Comparison of ENCODE assay signal across 26 cellular contexts in genomic region chr10:59672150-59672875, GRCh38. TPM values are rescaled to one million over a fixed set of nuclear protein-coding genes. Genes with fewer than 3 reads are reported as not detected.
DNase-seq lines count a peak whose midpoint lies in the region; ATAC-seq and TF ChIP-seq lines count a peak whose summit lies in the region.
"Had no signal": no experiment of that assay in that cellular context is flagged by ENCODE, and none has a peak within 500 bp of the region (broad histone marks: within the 10 kb centered on the region; RNA-seq: fewer than 3 reads in every experiment).

No MANE protein-coding gene starts in this region.

- BruUV-seq in Caco-2 (replicated peaks; lab: Mats Ljungman, UMichigan) = no TSS peak

- no peak for TF ChIP-seq POLR2A in erythroblast (IDR thresholded peaks at IDR 0.05; ENCODE audit: low read length)

- peak; percentile 52 for ATAC-seq in GM21360 (IDR thresholded peaks at IDR 0.05; ENCODE audit: unreplicated experiment)
- ATAC-seq in HG02870 (IDR thresholded peaks at IDR 0.05; ENCODE audit: unreplicated experiment) = peak; percentile 52
- ATAC-seq in HG03039 (IDR thresholded peaks at IDR 0.05; ENCODE audit: unreplicated experiment) = no peak
- ATAC-seq: activated CD4-positive, CD25-positive, alpha-beta regulatory T cell treated with anti-CD3 and anti-CD28 coated beads, Interleukin-2, amount 50 U/mL, for 24 hours; CD8-positive, alpha-beta T cell; foreskin keratinocyte; natural killer cell; Panc1 had no signal

- TF ChIP-seq CTCF in GM12865 (IDR thresholded peaks at IDR 0.05; ENCODE audit: insufficient read depth, low read depth, low read length, missing control alignments) (no peak), Caco-2 (IDR thresholded peaks at IDR 0.05; ENCODE audit: insufficient read depth in 1 of 2, low read depth in 1 of 2, low read length in 1 of 2, severe bottlenecking in 1 of 2, unreplicated experiment in 1 of 2) (no peak)

- H3K4me3 Mint-ChIP-seq in Caco-2 (ENCODE audit: unreplicated experiment) = no peak overlapping the region
- H3K4me3 Mint-ChIP-seq: activated naive CD8-positive, alpha-beta T cell treated with anti-CD3 and anti-CD28 coated beads, Interleukin-2, amount 10 ng/mL, durations not matched to agents 7 days and 5 days; activated T-helper 1 cell treated with anti-CD3 and anti-CD28 coated beads, Interleukin-12 subunit alpha, Interleukin-12 subunit beta, Interleukin-2, Interleukin-4 antibody, amounts not matched to agents 30 ng/mL and 10 ng/mL and 1 ng/mL, durations not matched to agents 14 hours and 24 hours and 36 hours; CD8-positive, alpha-beta T cell; dendritic cell treated with granulocyte-macrophage colony-stimulating factor and Interleukin-4, amounts not matched to agents 40 ng/mL and 50 ng/mL, for 4 days; natural killer cell had no signal

- DNase-seq in GM12865 (ENCODE audit: low read depth) = peak; percentile 18
- DNase-seq in NCI-H1694 (lab: John Stamatoyannopoulos, UW) = peak; percentile 21
- no peak for DNase-seq in Caco-2
- no peak for DNase-seq in erythroblast (lab: John Stamatoyannopoulos, UW)
- no peak for DNase-seq in germinal center (ENCODE audit: low spot score)
- DNase-seq: activated CD8-positive, alpha-beta memory T cell treated with anti-CD3 and anti-CD28 coated beads for 24 hours; activated naive CD8-positive, alpha-beta T cell treated with anti-CD3 and anti-CD28 coated beads, Interleukin-2, amount 10 ng/mL, durations not matched to agents 7 days and 5 days; brain microvascular endothelial cell; CD8-positive, alpha-beta T cell; EL; foreskin keratinocyte; Kasumi-1; kidney; natural killer cell; NCI-H1417; NCI-H2227 treated with DMSO at 0.1 percent for 48 hours; posterior cingulate gyrus had no signal

- intact Hi-C loops in Caco-2 (cut with micrococcal nuclease; ENCODE audit: unreplicated experiment) = no loop called here

- H3K27ac Mint-ChIP-seq in Caco-2 (ENCODE audit: unreplicated experiment) = no peak overlapping the region
- H3K27ac Mint-ChIP-seq: activated naive CD8-positive, alpha-beta T cell treated with anti-CD3 and anti-CD28 coated beads, Interleukin-2, amount 10 ng/mL, durations not matched to agents 7 days and 5 days; activated T-helper 1 cell treated with anti-CD3 and anti-CD28 coated beads, Interleukin-12 subunit alpha, Interleukin-12 subunit beta, Interleukin-2, Interleukin-4 antibody, amounts not matched to agents 30 ng/mL and 10 ng/mL and 1 ng/mL, durations not matched to agents 14 hours and 24 hours and 36 hours; CD8-positive, alpha-beta T cell; dendritic cell treated with granulocyte-macrophage colony-stimulating factor and Interleukin-4, amounts not matched to agents 40 ng/mL and 50 ng/mL, for 4 days; natural killer cell had no signal

- H3K4me1 ChIP-seq in Caco-2 = peaks cover 16% of the 10 kb centered on the region

- no peaks in the 10 kb centered on the region for H3K36me3 Mint-ChIP-seq in Caco-2 (ENCODE audit: insufficient read depth, unreplicated experiment)
- H3K36me3 Mint-ChIP-seq: CD8-positive, alpha-beta T cell; natural killer cell had no signal

- H3K27me3 Mint-ChIP-seq in Caco-2 (ENCODE audit: insufficient read depth, unreplicated experiment) = peaks cover 3% of the 10 kb centered on the region
- H3K27me3 Mint-ChIP-seq: dendritic cell treated with granulocyte-macrophage colony-stimulating factor and Interleukin-4, amounts not matched to agents 40 ng/mL and 50 ng/mL, for 4 days had no signal

- no peaks in the 10 kb centered on the region for H3K9me3 ChIP-seq in Caco-2

- POLR2A ChIA-PET in Caco-2 (lab: Charles Lee) = no interaction called here

- no peaks in the 10 kb centered on the region for H3K36me3 ChIP-seq in Caco-2 (ENCODE audit: control insufficient read depth, insufficient read depth, low read length)
- H3K36me3 ChIP-seq: brain microvascular endothelial cell had no signal

- no peak overlapping the region for H3K4me3 ChIP-seq in GM12865 (ENCODE audit: low read depth, low read length)
- H3K4me3 ChIP-seq in Caco-2 (ENCODE audit: low read depth, low read length) = no peak overlapping the region
- H3K4me3 ChIP-seq: SK-N-MC had no signal

- peaks cover 12% of the 10 kb centered on the region for H3K4me1 Mint-ChIP-seq in Caco-2 (ENCODE audit: low read depth, unreplicated experiment)
- H3K4me1 Mint-ChIP-seq: activated naive CD8-positive, alpha-beta T cell treated with anti-CD3 and anti-CD28 coated beads, Interleukin-2, amount 10 ng/mL, durations not matched to agents 7 days and 5 days; natural killer cell had no signal

- peaks cover 9% of the 10 kb centered on the region for H3K9me3 Mint-ChIP-seq in Caco-2 (ENCODE audit: unreplicated experiment)
- H3K9me3 Mint-ChIP-seq: activated naive CD8-positive, alpha-beta T cell treated with anti-CD3 and anti-CD28 coated beads, Interleukin-2, amount 10 ng/mL, durations not matched to agents 7 days and 5 days; CD8-positive, alpha-beta T cell; dendritic cell treated with granulocyte-macrophage colony-stimulating factor and Interleukin-4, amounts not matched to agents 40 ng/mL and 50 ng/mL, for 4 days; natural killer cell had no signal

- CTCF ChIA-PET in Caco-2 (lab: Charles Lee) = no interaction called here

- no peaks in the 10 kb centered on the region for H3K27me3 ChIP-seq in Caco-2 (replicated peaks; ENCODE audit: control insufficient read depth, insufficient read depth, low read length)
- H3K27me3 ChIP-seq: brain microvascular endothelial cell, foreskin keratinocyte had no signal

RNA-seq across cellular contexts. Expression of gene SLC16A9, which starts 37.3 kb away (rescaled TPM):
- total RNA-seq in Caco-2 (2022) = 0.26 and 0.45 TPM in 2 replicates
- total RNA-seq: CD8-positive, alpha-beta T cell; HT-29; natural killer cell had no signal

Comparison
In these comparisons a context has a peak if more than half of its experiments do, and no peak if none do; other contexts are left out.
1. DNase-seq: peak in GM12865 (single experiment) and NCI-H1694 (single experiment); none in Caco-2 (0 of 2), erythroblast (0 of 2) and germinal center (single experiment).